ENCODE assay signal across 10 cellular contexts in the genomic region with DNA sequence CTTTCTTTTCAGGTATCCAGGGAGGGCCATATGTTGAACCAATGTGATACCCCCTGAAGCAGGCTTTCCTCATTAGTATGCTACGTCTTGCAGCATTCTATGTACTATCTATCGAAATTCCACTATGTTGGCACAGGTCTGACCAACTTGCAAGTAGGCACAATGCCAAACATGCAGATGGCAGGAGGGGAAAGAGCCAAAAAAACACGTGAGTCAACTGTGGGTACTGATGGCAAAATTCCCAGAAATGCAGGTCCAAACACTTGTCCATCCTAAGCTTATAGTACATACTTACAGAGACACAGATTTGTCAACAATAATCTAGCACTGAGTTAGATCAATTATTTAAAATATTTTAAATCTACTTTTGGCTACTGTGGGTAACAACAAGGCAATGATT.
DNase-seq lines count a peak whose midpoint lies in the region; ATAC-seq and TF ChIP-seq lines count a peak whose summit lies in the region.
"Had no signal": no experiment of that assay in that cellular context is flagged by ENCODE, and none has a peak within 500 bp of the region (broad histone marks: within the 10 kb centered on the region; RNA-seq: fewer than 3 reads in every experiment).

No MANE protein-coding gene starts in this region.

- BruUV-seq in A673 (replicated peaks; lab: Mats Ljungman, UMichigan) (no TSS peak), PC-3 (replicated peaks; lab: Mats Ljungman, UMichigan) (no TSS peak)

- H3K4me2 ChIP-seq in PC-3 (ENCODE audit: low read length) (no peak overlapping the region), fibroblast of lung (ENCODE audit: extremely low read depth, insufficient read depth, low read length) (no peak overlapping the region)

- H3K27me3 ChIP-seq in A673 (replicated peaks; ENCODE audit: insufficient read depth, low read depth, low read length, poor library complexity) (no peaks in the 10 kb centered on the region), PC-3 (ENCODE audit: low read length) (no peaks in the 10 kb centered on the region), fibroblast of lung (ENCODE audit: control insufficient read depth, insufficient read depth, low read length) (no peaks in the 10 kb centered on the region)

- peak; percentile 93 for ATAC-seq in PC-3
- no peak for ATAC-seq in GM21737 (IDR thresholded peaks at IDR 0.05; ENCODE audit: unreplicated experiment)

- H3F3A ChIP-seq in PC-3 (ENCODE audit: low read length, unreplicated experiment): no peaks in the 10 kb centered on the region

- H3K9me3 ChIP-seq in A673 (ENCODE audit: low read depth, low read length, poor library complexity, severe bottlenecking) (no peaks in the 10 kb centered on the region), PC-3 (ENCODE audit: low read length) (no peaks in the 10 kb centered on the region), fibroblast of lung (ENCODE audit: control insufficient read depth, insufficient read depth, low read depth, low read length) (no peaks in the 10 kb centered on the region)

- no peak for TF ChIP-seq CTCF in A673 (conservative IDR thresholded peaks at IDR 0.05; ENCODE audit: low read depth, low read length)
- TF ChIP-seq CTCF in PC-3 (conservative IDR thresholded peaks at IDR 0.05; ENCODE audit: low read depth, low read length): no peak
- no peak for TF ChIP-seq CTCF in fibroblast of lung (conservative IDR thresholded peaks at IDR 0.05 in 1 of 2, IDR thresholded peaks at IDR 0.05 in 1 of 2; ENCODE audit: low read depth in 1 of 2, low read length in 2 of 2)

- H3K4me1 ChIP-seq in A673 (ENCODE audit: insufficient read depth, low read length, poor library complexity, severe bottlenecking) (no peaks in the 10 kb centered on the region), PC-3 (ENCODE audit: insufficient read depth, low read length) (peaks cover 14% of the 10 kb centered on the region; the same call in 1 of the 2 replicates), fibroblast of lung (ENCODE audit: control insufficient read depth, extremely low read depth, insufficient read depth, low read length) (no peaks in the 10 kb centered on the region)

- H4K20me1 ChIP-seq in PC-3 (ENCODE audit: low read length): no peaks in the 10 kb centered on the region
- no peaks in the 10 kb centered on the region for H4K20me1 ChIP-seq in fibroblast of lung (ENCODE audit: control insufficient read depth, extremely low read depth, insufficient read depth, low read length)

- H3K9ac ChIP-seq in PC-3 (ENCODE audit: low read length): no peak overlapping the region
- H3K9ac ChIP-seq in fibroblast of lung (ENCODE audit: insufficient read depth, low read length): no peak overlapping the region

- H3K36me3 ChIP-seq in A673 (ENCODE audit: insufficient read depth, low read length, poor library complexity, severe bottlenecking) (no peaks in the 10 kb centered on the region), PC-3 (ENCODE audit: low read depth, low read length) (no peaks in the 10 kb centered on the region; the same call in 1 of the 2 replicates), fibroblast of lung (ENCODE audit: control insufficient read depth, insufficient read depth, low read length) (no peaks in the 10 kb centered on the region)

- DNase-seq in A673 (ENCODE audit: low spot score) (peak; percentile 8), HT1080 (ENCODE audit: low read depth) (peak; percentile 87), PC-3 (peak; percentile 94), fibroblast of lung (ENCODE audit: low read depth in 2 of 2) (peak; percentile 66 to 75), NCI-H2227 treated with DMSO at 0.1 percent for 48 hours (lab: John Stamatoyannopoulos, UW) (no peak), NCI-H128 (lab: John Stamatoyannopoulos, UW; ENCODE audit: unreplicated experiment) (no peak)
- DNase-seq in stimulated activated CD4-positive, alpha-beta T cell treated with anti-CD3 and anti-CD28 coated beads, Interleukin-15, amount 100 ng/mL, for 24 hours: no peak
- DNase-seq: AML-193 had no signal

- intact Hi-C loops in A673 (cut with micrococcal nuclease; ENCODE audit: unreplicated experiment) (no loop called here), PC-3 (cut with micrococcal nuclease) (loop anchor here (5.0 kb wide), 1 partner anchor 90 kb away; no protein-coding TSS in a partner anchor)

- H2AFZ ChIP-seq in PC-3 (ENCODE audit: low read length): no peak overlapping the region
- no peak overlapping the region for H2AFZ ChIP-seq in fibroblast of lung (ENCODE audit: low read length)

- H3K4me3 ChIP-seq in A673 (ENCODE audit: low read depth, low read length, poor library complexity, severe bottlenecking): no peak overlapping the region
- H3K4me3 ChIP-seq in PC-3 (ENCODE audit: low read length): no peak overlapping the region
- H3K4me3 ChIP-seq in fibroblast of lung (replicated peaks in 1 of 4; ENCODE audit: control extremely low read depth in 1 of 4, insufficient read depth in 1 of 4, low read depth in 3 of 4, low read length in 4 of 4): no peak overlapping the region

- POLR2A ChIA-PET in A673 (lab: Charles Lee; ENCODE audit: low non-redundant PET): no interaction called here
- POLR2A ChIA-PET in PC-3 (lab: Charles Lee; ENCODE audit: unreplicated experiment): interaction anchor here (0.6 kb wide), 2 partner anchors 16 to 38 kb away, joined by 3 to 5 read pairs; no protein-coding TSS in a partner anchor

- H3K9me2 ChIP-seq in PC-3 (replicated peaks; ENCODE audit: low read length): no peaks in the 10 kb centered on the region

- CTCF ChIA-PET in A673 (lab: Charles Lee) (no interaction called here), PC-3 (lab: Charles Lee) (no interaction called here)

- H3K79me2 ChIP-seq in PC-3 (ENCODE audit: low read length) (no peaks in the 10 kb centered on the region), fibroblast of lung (ENCODE audit: control insufficient read depth, insufficient read depth, low read length) (no peaks in the 10 kb centered on the region)

- H3K27ac ChIP-seq in A673 (ENCODE audit: low read depth, low read length, poor library complexity, severe bottlenecking): no peak overlapping the region
- no peak overlapping the region for H3K27ac ChIP-seq in PC-3 (ENCODE audit: low read length)
- H3K27ac ChIP-seq in fibroblast of lung (ENCODE audit: insufficient read depth, low read length): no peak overlapping the region
- H3K27ac ChIP-seq: VCaP had no signal

Comparison
In these comparisons a context has a peak if more than half of its experiments do, and no peak if none do; other contexts are left out.
1. DNase-seq: peak in A673 (single experiment), HT1080 (single experiment), PC-3 (single experiment) and fibroblast of lung (2 of 2); none in NCI-H2227 treated with DMSO at 0.1 percent for 48 hours (single experiment), stimulated activated CD4-positive, alpha-beta T cell treated with anti-CD3 and anti-CD28 coated beads, Interleukin-15, amount 100 ng/mL, for 24 hours (single experiment) and NCI-H128 (single experiment).